8 cellular contexts compared by ENCODE assay signal in genomic region chr3:4751057-4752051, GRCh38.
A peak's percentile ranks its signal among the peaks of the same experiment; 100 is the strongest.
DNase-seq lines count a peak whose midpoint lies in the region; ATAC-seq and TF ChIP-seq lines count a peak whose summit lies in the region.

No MANE protein-coding gene starts in this region.

- intact Hi-C loops in esophagus squamous epithelium (cut with DNase I) = no loop called here

- no peaks in the 10 kb centered on the region for H3K27me3 Mint-ChIP-seq in T-helper 17 cell

- no peaks in the 10 kb centered on the region for H3K36me3 ChIP-seq in esophagus squamous epithelium

- H3K27me3 ChIP-seq in esophagus squamous epithelium = no peaks in the 10 kb centered on the region

- ATAC-seq in T-helper 17 cell (peak; percentile 72), HG03457 (IDR thresholded peaks at IDR 0.05; ENCODE audit: unreplicated experiment) (no peak), HG03280 (IDR thresholded peaks at IDR 0.05; ENCODE audit: unreplicated experiment) (no peak), HG03432 (IDR thresholded peaks at IDR 0.05; ENCODE audit: unreplicated experiment) (no peak)

- H3K4me1 ChIP-seq in esophagus squamous epithelium = peaks cover 24 to 85% (median 30%) of the 10 kb centered on the region in 3 donors

- WGBS in esophagus squamous epithelium, 2 donors = 18 to 28% methylated on average over 10 to 12 of the region's 12 CpGs

- DNase-seq in T-helper 17 cell = peak in 1 of 3 donors; percentile 14
- DNase-seq in esophagus squamous epithelium (lab: John Stamatoyannopoulos, UW) = no peak
- DNase-seq in non-pigmented ciliary epithelial cell (ENCODE audit: low read depth) = peak; percentile 76
- DNase-seq in erythroblast (lab: John Stamatoyannopoulos, UW) = no peak

- TF ChIP-seq POLR2A in GM19193 (IDR thresholded peaks at IDR 0.05; ENCODE audit: extremely low read depth, insufficient read depth, insufficient read length) (peak; percentile 48), esophagus squamous epithelium (IDR thresholded peaks at IDR 0.05) (peak in 1 of 4 donors; percentile 41), erythroblast (IDR thresholded peaks at IDR 0.05; ENCODE audit: low read length) (no peak)

- H3K9me3 ChIP-seq in T-helper 17 cell (ENCODE audit: control insufficient read depth, low read length, poor library complexity, severe bottlenecking) (no peaks in the 10 kb centered on the region), esophagus squamous epithelium (no peaks in the 10 kb centered on the region)

- H3K4me1 Mint-ChIP-seq in T-helper 17 cell = peaks cover 27% of the 10 kb centered on the region

- peak overlapping the region; percentile 86 for H3K4me3 Mint-ChIP-seq in T-helper 17 cell

- peaks cover 11% of the 10 kb centered on the region for H3K36me3 Mint-ChIP-seq in T-helper 17 cell (ENCODE audit: low read depth)

- H3K4me3 ChIP-seq in esophagus squamous epithelium = peak overlapping the region in 3 of 4 donors; percentile 3 to 19 (median 18)

- peak overlapping the region; percentile 83 to 92 (median 88) for H3K27ac ChIP-seq in esophagus squamous epithelium

- peak overlapping the region; percentile 100 for H3K27ac Mint-ChIP-seq in T-helper 17 cell

- no peak for TF ChIP-seq CTCF in esophagus squamous epithelium (IDR thresholded peaks at IDR 0.05)
